ENCODE assay signal across 12 cellular contexts in the genomic region with DNA sequence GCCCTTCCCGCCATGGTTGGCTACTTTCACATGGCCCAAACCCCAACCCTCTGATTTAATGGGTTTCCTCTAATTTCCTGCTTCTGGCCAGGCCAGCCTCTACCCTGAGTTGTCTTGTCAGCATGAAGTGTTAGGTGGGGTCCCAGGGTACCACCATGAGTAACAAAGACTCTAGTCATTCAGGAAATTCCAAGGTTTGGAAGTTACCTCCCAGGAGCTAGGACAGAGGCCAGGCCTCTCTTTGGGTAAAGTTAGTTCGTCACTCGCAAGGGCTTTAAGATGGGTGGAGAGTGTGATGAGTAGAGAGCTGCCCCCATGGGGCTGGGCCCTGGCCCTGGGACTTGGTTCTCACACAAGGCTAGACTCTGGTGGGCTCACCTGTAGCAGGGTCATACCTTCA. TPM values are rescaled to one million over a fixed set of nuclear protein-coding genes. Genes with fewer than 3 reads are reported as not detected.
A peak's percentile ranks its signal among the peaks of the same experiment; 100 is the strongest.
DNase-seq lines count a peak whose midpoint lies in the region; ATAC-seq and TF ChIP-seq lines count a peak whose summit lies in the region.
"Had no signal": no experiment of that assay in that cellular context is flagged by ENCODE, and none has a peak within 500 bp of the region (broad histone marks: within the 10 kb centered on the region; RNA-seq: fewer than 3 reads in every experiment).

No MANE protein-coding gene starts in this region.

- H3K27ac Mint-ChIP-seq in central memory CD8-positive, alpha-beta T cell (ENCODE audit: low read depth) = peak overlapping the region; percentile 72

- peak overlapping the region; percentile 66 for H3K4me2 ChIP-seq in osteoblast (ENCODE audit: insufficient read depth, low read length)

- peaks cover 58% of the 10 kb centered on the region for H3K4me1 ChIP-seq in osteoblast (ENCODE audit: insufficient read depth, low read length)

- intact Hi-C loops in head of caudate nucleus (cut with DNase I) = no loop called here

- H3K27me3 Mint-ChIP-seq in central memory CD8-positive, alpha-beta T cell = no peaks in the 10 kb centered on the region
- H3K27me3 Mint-ChIP-seq: naive B cell had no signal

- peaks cover 14% of the 10 kb centered on the region for H4K20me1 ChIP-seq in osteoblast (ENCODE audit: insufficient read depth, low read length)

- H3K27ac ChIP-seq in osteoblast (ENCODE audit: low read depth, low read length) = peak overlapping the region; percentile 93

- H3K27me3 ChIP-seq in osteoblast (ENCODE audit: insufficient read depth, low read length) = no peaks in the 10 kb centered on the region

- H3K4me1 Mint-ChIP-seq in central memory CD8-positive, alpha-beta T cell = peaks cover 27% of the 10 kb centered on the region

- no peak overlapping the region for H3K4me3 Mint-ChIP-seq in central memory CD8-positive, alpha-beta T cell

- peaks cover 11% of the 10 kb centered on the region for H3K79me2 ChIP-seq in osteoblast (ENCODE audit: insufficient read depth, low read length)

- DNase-seq in AG10803 (ENCODE audit: low read depth) = peak; percentile 53
- peak; percentile 82 for DNase-seq in M059J (ENCODE audit: low read depth)
- DNase-seq in central memory CD8-positive, alpha-beta T cell (ENCODE audit: low spot score in 2 of 2) = no peak
- peak; percentile 77 for DNase-seq in osteoblast (ENCODE audit: insufficient read length, low spot score, missing footprints)
- no peak for DNase-seq in NCI-H2227 treated with DMSO at 0.1 percent for 48 hours (lab: John Stamatoyannopoulos, UW)
- DNase-seq in head of caudate nucleus = no peak
- DNase-seq: activated CD4-positive, CD25-positive, alpha-beta regulatory T cell treated with anti-CD3 and anti-CD28 coated beads, Interleukin-2, amount 50 U/mL, for 72 hours; effector CD8-positive, alpha-beta T cell; naive B cell; NCI-H345 had no signal

- peaks cover 63% of the 10 kb centered on the region for H3K36me3 ChIP-seq in osteoblast (ENCODE audit: insufficient read depth, low read length)

- ATAC-seq in central memory CD8-positive, alpha-beta T cell (replicated peaks; ENCODE audit: extremely low read depth, poor library complexity, severe bottlenecking) = no peak
- ATAC-seq in HG03378 (IDR thresholded peaks at IDR 0.05; ENCODE audit: unreplicated experiment) (no peak), GM21619 (IDR thresholded peaks at IDR 0.05; ENCODE audit: unreplicated experiment) (no peak)

- H3K4me3 ChIP-seq in AG10803 (ENCODE audit: low read length) = no peak overlapping the region
- peak overlapping the region; percentile 4 for H3K4me3 ChIP-seq in osteoblast (ENCODE audit: insufficient read depth, low read length)

- TF ChIP-seq CTCF in AG10803 (conservative IDR thresholded peaks at IDR 0.05; ENCODE audit: low read length) (no peak), osteoblast (IDR thresholded peaks at IDR 0.05; ENCODE audit: extremely low read depth, low read depth, low read length) (no peak)

- no peak overlapping the region for H2AFZ ChIP-seq in osteoblast (ENCODE audit: low read length)

- no peaks in the 10 kb centered on the region for H3K9me3 Mint-ChIP-seq in central memory CD8-positive, alpha-beta T cell
- H3K9me3 Mint-ChIP-seq: naive B cell had no signal

- peaks cover 32% of the 10 kb centered on the region for H3K36me3 Mint-ChIP-seq in central memory CD8-positive, alpha-beta T cell (ENCODE audit: insufficient read depth)

- H3K9me3 ChIP-seq in osteoblast (ENCODE audit: low read depth, low read length) = no peaks in the 10 kb centered on the region

RNA-seq across cellular contexts. Expression of a gene that starts 54.6 kb away (rescaled TPM):
- not detected in 2 replicates for total RNA-seq in M059J (2014; rRNA removed; shearing (Covaris generic))
- 1.4 and 2.7 TPM in 2 replicates for total RNA-seq in osteoblast

Comparison
In these comparisons a context has a peak if more than half of its experiments do, and no peak if none do; other contexts are left out.
1. DNase-seq: peak in AG10803 (single experiment), M059J (single experiment) and osteoblast (single experiment); none in central memory CD8-positive, alpha-beta T cell (0 of 2), NCI-H2227 treated with DMSO at 0.1 percent for 48 hours (single experiment) and head of caudate nucleus (0 of 42).